Comparison of ENCODE assay signal across 25 cellular contexts in the genomic region with DNA sequence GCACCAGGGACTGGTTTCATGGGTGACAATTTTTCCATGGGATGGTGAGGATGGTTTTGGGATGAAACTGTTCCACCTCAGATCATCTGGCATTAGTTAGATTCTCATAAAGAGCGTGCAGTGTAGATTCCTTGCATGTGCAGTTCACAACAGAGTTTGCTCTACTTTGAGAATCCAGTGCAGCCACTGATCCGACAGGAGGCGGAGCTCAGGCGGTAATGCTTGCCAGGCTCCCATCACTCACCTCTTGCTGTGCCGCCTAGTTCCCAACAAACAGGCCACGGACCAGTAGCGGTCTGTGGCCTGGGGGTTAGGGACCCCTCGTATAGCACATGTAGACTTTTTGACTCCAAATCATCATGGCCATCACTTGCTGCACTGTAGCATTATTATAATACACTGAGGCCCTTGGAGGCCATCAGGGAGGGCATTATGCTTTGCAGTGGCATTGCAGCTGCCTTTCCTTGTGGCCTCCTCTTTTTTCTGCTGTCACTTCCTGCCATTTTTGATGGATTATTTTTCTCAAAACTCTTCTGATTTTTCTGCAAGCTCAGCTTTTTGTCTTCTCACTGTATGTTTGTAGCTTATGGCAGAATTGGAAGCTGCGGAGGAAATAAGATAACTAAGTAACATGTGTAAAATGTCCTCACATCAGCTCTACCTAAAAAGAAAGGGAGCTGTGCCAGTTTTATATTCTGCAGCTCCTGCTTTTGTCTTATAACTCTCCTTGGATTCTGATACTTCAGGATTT. TPM values are rescaled to one million over a fixed set of nuclear protein-coding genes. Genes with fewer than 3 reads are reported as not detected.
DNase-seq lines count a peak whose midpoint lies in the region; ATAC-seq and TF ChIP-seq lines count a peak whose summit lies in the region.
"Had no signal": no experiment of that assay in that cellular context is flagged by ENCODE, and none has a peak within 500 bp of the region (broad histone marks: within the 10 kb centered on the region; RNA-seq: fewer than 3 reads in every experiment).

No MANE protein-coding gene starts in this region.

- DNase-seq in activated CD4-positive, alpha-beta T cell treated with anti-CD3 and anti-CD28 coated beads for 36 hours, result no peak
- DNase-seq in activated CD4-positive, alpha-beta T cell treated with anti-CD3 and anti-CD28 coated beads for 1 hour, result no peak
- DNase-seq in globus pallidus (ENCODE audit: low spot score) (peak; percentile 47), retina (peak; percentile 42), DMS 273 treated with DMSO at 0.1 percent for 48 hours (lab: John Stamatoyannopoulos, UW) (no peak), cerebellar nuclear complex (lab: John Stamatoyannopoulos, UW) (no peak)
- no peak for DNase-seq in stimulated activated naive CD8-positive, alpha-beta T cell treated with anti-CD3 and anti-CD28 coated beads, Interleukin-15, amount 100 ng/mL, for 72 hours
- DNase-seq: 8988T; activated CD4-positive, alpha-beta T cell treated with anti-CD3 and anti-CD28 coated beads, Interleukin-2, amount 50 U/mL, for 1 hour; activated naive CD4-positive, alpha-beta T cell treated with anti-CD3 and anti-CD28 coated beads for 36 hours; CD8-positive, alpha-beta T cell; effector CD8-positive, alpha-beta T cell; heart right ventricle; kidney glomerular epithelial cell; lower lobe of right lung; NCI-H2171 treated with DMSO at 0.1 percent for 48 hours; NCI-H524 treated with DMSO at 0.1 percent for 48 hours; NK-92 treated with Interleukin-12 subunit alpha and Interleukin-12 subunit beta, amount 100 ng/mL, for 24 hours; occipital lobe; PC-3; stomach; T1000; thyroid gland; WERI-Rb-1 had no signal

- no peak overlapping the region for H3K4me3 Mint-ChIP-seq in activated CD4-positive, alpha-beta T cell treated with anti-CD3 and anti-CD28 coated beads for 36 hours
- H3K4me3 Mint-ChIP-seq in stimulated activated naive CD8-positive, alpha-beta T cell treated with anti-CD3 and anti-CD28 coated beads, Interleukin-15, amount 100 ng/mL, for 72 hours, result no peak overlapping the region
- H3K4me3 Mint-ChIP-seq: activated naive CD4-positive, alpha-beta T cell treated with anti-CD3 and anti-CD28 coated beads for 36 hours; CD8-positive, alpha-beta T cell had no signal

- no peaks in the 10 kb centered on the region for H3K9me3 Mint-ChIP-seq in activated CD4-positive, alpha-beta T cell treated with anti-CD3 and anti-CD28 coated beads for 36 hours (ENCODE audit: low read depth)
- H3K9me3 Mint-ChIP-seq in stimulated activated naive CD8-positive, alpha-beta T cell treated with anti-CD3 and anti-CD28 coated beads, Interleukin-15, amount 100 ng/mL, for 72 hours, result no peaks in the 10 kb centered on the region
- H3K9me3 Mint-ChIP-seq: activated naive CD4-positive, alpha-beta T cell treated with anti-CD3 and anti-CD28 coated beads for 36 hours; CD8-positive, alpha-beta T cell had no signal

- peaks cover 22% of the 10 kb centered on the region for H3K36me3 Mint-ChIP-seq in activated CD4-positive, alpha-beta T cell treated with anti-CD3 and anti-CD28 coated beads for 36 hours (ENCODE audit: low read depth)

- TF ChIP-seq RAD21 in Ishikawa (IDR thresholded peaks at IDR 0.05; ENCODE audit: low read depth), result no peak

- CTCF ChIA-PET in activated CD4-positive, alpha-beta T cell treated with anti-CD3 and anti-CD28 coated beads for 36 hours (lab: Charles Lee), result interaction anchor here (0.6 to 1.7 kb wide), 5 partner anchors 13 to 925 kb away, joined by 3 to 4 read pairs (median 3); no protein-coding TSS in a partner anchor

- TF ChIP-seq EP300 in Ishikawa (IDR thresholded peaks at IDR 0.05; ENCODE audit: borderline replicate concordance), result no peak

- H3K4me1 Mint-ChIP-seq in activated CD4-positive, alpha-beta T cell treated with anti-CD3 and anti-CD28 coated beads for 36 hours, result peaks cover 54% of the 10 kb centered on the region
- peaks cover 52% of the 10 kb centered on the region for H3K4me1 Mint-ChIP-seq in stimulated activated naive CD8-positive, alpha-beta T cell treated with anti-CD3 and anti-CD28 coated beads, Interleukin-15, amount 100 ng/mL, for 72 hours

- peak overlapping the region; percentile 51 for H3K27ac Mint-ChIP-seq in activated CD4-positive, alpha-beta T cell treated with anti-CD3 and anti-CD28 coated beads for 36 hours
- no peak overlapping the region for H3K27ac Mint-ChIP-seq in stimulated activated naive CD8-positive, alpha-beta T cell treated with anti-CD3 and anti-CD28 coated beads, Interleukin-15, amount 100 ng/mL, for 72 hours
- H3K27ac Mint-ChIP-seq: activated naive CD4-positive, alpha-beta T cell treated with anti-CD3 and anti-CD28 coated beads for 36 hours; CD8-positive, alpha-beta T cell had no signal

- intact Hi-C loops in activated CD4-positive, alpha-beta T cell treated with anti-CD3 and anti-CD28 coated beads for 36 hours (cut with DNase I, micrococcal nuclease), result no loop called here

- ATAC-seq in activated CD4-positive, alpha-beta T cell treated with anti-CD3 and anti-CD28 coated beads for 36 hours, result no peak
- no peak for ATAC-seq in stimulated activated naive CD8-positive, alpha-beta T cell treated with anti-CD3 and anti-CD28 coated beads, Interleukin-15, amount 100 ng/mL, for 72 hours
- ATAC-seq: CD8-positive, alpha-beta T cell; heart right ventricle; lower lobe of right lung had no signal

- H3K27me3 Mint-ChIP-seq in activated CD4-positive, alpha-beta T cell treated with anti-CD3 and anti-CD28 coated beads for 36 hours, result no peaks in the 10 kb centered on the region
- no peaks in the 10 kb centered on the region for H3K27me3 Mint-ChIP-seq in stimulated activated naive CD8-positive, alpha-beta T cell treated with anti-CD3 and anti-CD28 coated beads, Interleukin-15, amount 100 ng/mL, for 72 hours

- POLR2A ChIA-PET in activated CD4-positive, alpha-beta T cell treated with anti-CD3 and anti-CD28 coated beads for 36 hours (lab: Charles Lee), result interaction anchor here (1.3 kb wide), 1 partner anchor 17 kb away, joined by 5 read pairs; no protein-coding TSS in a partner anchor

TF ChIP-seq in Ishikawa, 13 proteins besides CTCF, POLR2A, EP300 and RAD21:
- TF ChIP-seq ZBTB7A (IDR thresholded peaks at IDR 0.05; ENCODE audit: low read depth), result peak; percentile 51; the same call in 1 of the 2 replicates
- TF ChIP-seq NFIC (IDR thresholded peaks at IDR 0.05), result peak; percentile 13; the same call in 1 of the 2 replicates
- TF ChIP-seq, protein P1, sequence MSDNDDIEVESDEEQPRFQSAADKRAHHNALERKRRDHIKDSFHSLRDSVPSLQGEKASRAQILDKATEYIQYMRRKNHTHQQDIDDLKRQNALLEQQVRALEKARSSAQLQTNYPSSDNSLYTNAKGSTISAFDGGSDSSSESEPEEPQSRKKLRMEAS (IDR thresholded peaks at IDR 0.05), result no peak

RNA-seq across cellular contexts. Expression of a gene that starts 18.5 kb away (rescaled TPM):
- 10 to 100 TPM; 19.3 to 19.5 TPM for total RNA-seq in activated CD4-positive, alpha-beta T cell treated with anti-CD3 and anti-CD28 coated beads for 36 hours

Comparison
In these comparisons a context has a peak if more than half of its experiments do, and no peak if none do; other contexts are left out.
1. DNase-seq: peak in globus pallidus (single experiment) and retina (single experiment); none in activated CD4-positive, alpha-beta T cell treated with anti-CD3 and anti-CD28 coated beads for 36 hours (single experiment), activated CD4-positive, alpha-beta T cell treated with anti-CD3 and anti-CD28 coated beads for 1 hour (single experiment), DMS 273 treated with DMSO at 0.1 percent for 48 hours (single experiment), stimulated activated naive CD8-positive, alpha-beta T cell treated with anti-CD3 and anti-CD28 coated beads, Interleukin-15, amount 100 ng/mL, for 72 hours (0 of 2) and cerebellar nuclear complex (0 of 2).